16 cellular contexts compared by ENCODE assay signal in genomic region chr2:239836021-239836765, GRCh38.
"Had no signal": no experiment of that assay in that cellular context is flagged by ENCODE, and none has a peak within 500 bp of the region (broad histone marks: within the 10 kb centered on the region; RNA-seq: fewer than 3 reads in every experiment).

No MANE protein-coding gene starts in this region.

- H3K27ac ChIP-seq: ascending aorta, breast epithelium had no signal

- DNase-seq: activated B cell treated with CpG ODN at 0.5 μM for 24 hours; activated naive CD4-positive, alpha-beta T cell treated with Interleukin-2 at 50 U/mL for 16 hours; activated naive CD8-positive, alpha-beta T cell treated with anti-CD3 and anti-CD28 coated beads, Interleukin-2, amount 50 U/mL, for 24 hours; cerebellar nuclear complex; effector CD8-positive, alpha-beta T cell; foreskin fibroblast; hypothalamus; kidney glomerular epithelial cell; mesendoderm; nephron progenitor cell; stimulated activated CD4-positive, alpha-beta T cell treated with anti-CD3 and anti-CD28 coated beads, Interleukin-4, amount 100 ng/mL, for 4 hours; stimulated activated naive CD4-positive, alpha-beta T cell treated with Interleukin-2 at 50 U/mL for 16 hours had no signal

- H3K4me1 ChIP-seq: ascending aorta, breast epithelium had no signal

- ATAC-seq: activated naive CD8-positive, alpha-beta T cell treated with anti-CD3 and anti-CD28 coated beads, Interleukin-2, amount 50 U/mL, for 24 hours had no signal

- H3K4me3 Mint-ChIP-seq: activated B cell treated with CpG ODN at 0.5 μM for 24 hours; activated naive CD8-positive, alpha-beta T cell treated with anti-CD3 and anti-CD28 coated beads, Interleukin-2, amount 50 U/mL, for 24 hours; nephron progenitor cell; T-helper 2 cell treated with Interferon-gamma antibody and Interleukin-4, amounts not matched to agents 5 μg/mL and 100 μg/mL, for 36 hours had no signal

- H3K27ac Mint-ChIP-seq: activated B cell treated with CpG ODN at 0.5 μM for 24 hours; activated naive CD8-positive, alpha-beta T cell treated with anti-CD3 and anti-CD28 coated beads, Interleukin-2, amount 50 U/mL, for 24 hours; nephron progenitor cell; T-helper 2 cell treated with Interferon-gamma antibody and Interleukin-4, amounts not matched to agents 5 μg/mL and 100 μg/mL, for 36 hours had no signal

- FAIRE-seq: urothelium cell line had no signal

- H3K36me3 ChIP-seq: ascending aorta, breast epithelium had no signal

- H3K27me3 ChIP-seq: ascending aorta, breast epithelium had no signal

- H3K4me1 Mint-ChIP-seq: activated B cell treated with CpG ODN at 0.5 μM for 24 hours; activated naive CD8-positive, alpha-beta T cell treated with anti-CD3 and anti-CD28 coated beads, Interleukin-2, amount 50 U/mL, for 24 hours had no signal

- H3K9me3 ChIP-seq: ascending aorta had no signal

- H3K9me3 Mint-ChIP-seq: activated B cell treated with CpG ODN at 0.5 μM for 24 hours; activated naive CD8-positive, alpha-beta T cell treated with anti-CD3 and anti-CD28 coated beads, Interleukin-2, amount 50 U/mL, for 24 hours had no signal

- H3K27me3 Mint-ChIP-seq: activated B cell treated with CpG ODN at 0.5 μM for 24 hours had no signal

- H3K4me3 ChIP-seq: ascending aorta, breast epithelium had no signal
